ENCODE assay signal across 10 cellular contexts in the genomic region with DNA sequence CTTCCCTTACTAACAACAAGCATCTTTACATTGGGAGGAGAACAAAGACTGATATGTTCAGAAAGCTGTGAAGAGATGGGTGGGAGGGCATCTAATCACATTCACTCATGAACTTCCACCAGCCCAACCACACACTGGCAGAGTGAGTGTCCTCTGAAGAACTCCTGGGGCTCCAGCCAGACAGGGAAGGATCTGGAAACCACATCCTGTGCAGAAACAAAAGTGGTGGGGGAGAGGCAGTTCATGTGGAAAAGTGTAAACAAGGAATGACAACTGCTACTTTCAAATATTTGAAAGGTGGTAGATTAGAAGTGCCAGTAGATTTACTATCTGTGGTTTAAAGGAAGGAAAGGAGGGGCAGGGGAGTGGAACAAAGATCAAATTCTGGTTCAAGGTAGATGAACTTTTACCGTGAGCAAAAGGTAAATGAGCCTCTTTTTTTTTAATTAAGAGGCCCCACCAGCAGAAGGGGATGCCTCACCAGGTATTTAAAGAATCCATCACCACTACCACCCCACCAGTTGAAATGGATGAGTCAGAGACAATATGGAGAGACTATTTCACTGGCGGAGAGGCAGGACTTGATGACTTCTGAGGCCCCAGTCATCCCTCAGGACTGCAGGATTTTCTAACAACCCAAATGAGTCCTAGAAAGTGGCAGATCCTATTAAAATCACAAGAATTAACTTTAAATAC. TPM values are rescaled to one million over a fixed set of nuclear protein-coding genes. Genes with fewer than 3 reads are reported as not detected.
A peak's percentile ranks its signal among the peaks of the same experiment; 100 is the strongest.
DNase-seq lines count a peak whose midpoint lies in the region; ATAC-seq, FAIRE-seq and TF ChIP-seq lines count a peak whose summit lies in the region.
"Had no signal": no experiment of that assay in that cellular context is flagged by ENCODE, and none has a peak within 500 bp of the region (broad histone marks: within the 10 kb centered on the region; RNA-seq: fewer than 3 reads in every experiment).

No MANE protein-coding gene starts in this region.

- H3K27me3 ChIP-seq in cardiac muscle cell (no peaks in the 10 kb centered on the region), SJSA1 (replicated peaks) (no peaks in the 10 kb centered on the region)

- no peaks in the 10 kb centered on the region for H3K4me1 ChIP-seq in cardiac muscle cell (ENCODE audit: low read depth)
- peaks cover 54% of the 10 kb centered on the region for H3K4me1 ChIP-seq in SJSA1 (replicated peaks)

- peak; percentile 55 for FAIRE-seq in urothelium cell line (lab: Jason Lieb, UNC)

- H3K4me3 ChIP-seq in cardiac muscle cell (no peak overlapping the region), SJSA1 (no peak overlapping the region)

- ATAC-seq in Right ventricle myocardium superior (ENCODE audit: poor library complexity) = no peak

- TF ChIP-seq CTCF in cardiac muscle cell (IDR thresholded peaks at IDR 0.05; ENCODE audit: low read depth, low read length) = no peak

- H3K27ac ChIP-seq in cardiac muscle cell (peak overlapping the region; percentile 12), SJSA1 (peak overlapping the region; percentile 97)
- H3K27ac ChIP-seq: neutrophil had no signal

- peak in 1 of 2 donors; percentile 85 for DNase-seq in cardiac muscle cell (ENCODE audit: low read depth in 1 of 2, low spot score in 1 of 2)
- no peak for DNase-seq in Right ventricle myocardium superior
- peak; percentile 92 to 96 for DNase-seq in SJSA1 (ENCODE audit: low read depth in 1 of 2, low spot score in 2 of 2)
- peak; percentile 54 for DNase-seq in globus pallidus (ENCODE audit: low spot score)
- peak; percentile 91 for DNase-seq in urothelium cell line (ENCODE audit: low spot score)
- DNase-seq in NCI-H2227 (lab: John Stamatoyannopoulos, UW; ENCODE audit: unreplicated experiment) = no peak
- DNase-seq in activated CD8-positive, alpha-beta memory T cell treated with anti-CD3 and anti-CD28 coated beads, Interleukin-2, amount 50 U/mL, for 48 hours = no peak
- no peak for DNase-seq in activated gamma-delta T cell treated with Interleukin-2 at 50 U/mL for 16 hours
- DNase-seq: activated naive CD8-positive, alpha-beta T cell treated with anti-CD3 and anti-CD28 coated beads, Interleukin-2, amount 10 ng/mL, durations not matched to agents 7 days and 5 days had no signal

- no peaks in the 10 kb centered on the region for H3K9me3 ChIP-seq in cardiac muscle cell (ENCODE audit: low read depth)
- no peaks in the 10 kb centered on the region for H3K9me3 ChIP-seq in SJSA1 (replicated peaks)
- H3K9me3 ChIP-seq: neutrophil had no signal

- H3K36me3 ChIP-seq in cardiac muscle cell (peaks cover 38% of the 10 kb centered on the region), SJSA1 (peaks cover 42% of the 10 kb centered on the region)

- intact Hi-C loops in Right ventricle myocardium superior (cut with DNase I) = no loop called here

RNA-seq across cellular contexts. Expression of a gene that starts 34.5 kb away (rescaled TPM):
- total RNA-seq in cardiac muscle cell (114 and 142 TPM in 2 replicates), Right ventricle myocardium superior (516 TPM)
- 243 and 245 TPM in 2 replicates for polyA plus RNA-seq in cardiac muscle cell
- total RNA-seq in SJSA1 (2014; rRNA removed; shearing (Covaris generic)) = 28.3 and 37.1 TPM in 2 replicates

Comparison
In these comparisons a context has a peak if more than half of its experiments do, and no peak if none do; other contexts are left out.
1. DNase-seq: peak in SJSA1 (2 of 2), globus pallidus (single experiment) and urothelium cell line (single experiment); none in Right ventricle myocardium superior (single experiment), NCI-H2227 (single experiment), activated CD8-positive, alpha-beta memory T cell treated with anti-CD3 and anti-CD28 coated beads, Interleukin-2, amount 50 U/mL, for 48 hours (single experiment) and activated gamma-delta T cell treated with Interleukin-2 at 50 U/mL for 16 hours (single experiment).